In genomic region chr1:169594391-169594790, GRCh38 we compare ENCODE assay signal across 14 cellular contexts. TPM values are rescaled to one million over a fixed set of nuclear protein-coding genes. Genes with fewer than 3 reads are reported as not detected.
DNase-seq lines count a peak whose midpoint lies in the region; ATAC-seq and FAIRE-seq lines count a peak whose summit lies in the region.
"Had no signal": no experiment of that assay in that cellular context is flagged by ENCODE, and none has a peak within 500 bp of the region (broad histone marks: within the 10 kb centered on the region; RNA-seq: fewer than 3 reads in every experiment).

No MANE protein-coding gene starts in this region.

- FAIRE-seq in GM18507 (lab: Jason Lieb, UNC) = peak; percentile 75
- FAIRE-seq: H54 had no signal

- ATAC-seq in GM19467 (IDR thresholded peaks at IDR 0.05; ENCODE audit: unreplicated experiment) = peak; percentile 56
- ATAC-seq in HG03175 (IDR thresholded peaks at IDR 0.05; ENCODE audit: unreplicated experiment) = peak; percentile 59
- ATAC-seq in activated naive CD8-positive, alpha-beta T cell treated with anti-CD3 and anti-CD28 coated beads, Interleukin-2, amount 10 ng/mL, durations not matched to agents 7 days and 5 days (ENCODE audit: low read depth) = peak; percentile 42
- no peak for ATAC-seq in HG03025 (IDR thresholded peaks at IDR 0.05; ENCODE audit: low FRiP score, unreplicated experiment)
- ATAC-seq: left cardiac atrium had no signal

- no peak overlapping the region for H3K27ac Mint-ChIP-seq in activated naive CD8-positive, alpha-beta T cell treated with anti-CD3 and anti-CD28 coated beads, Interleukin-2, amount 10 ng/mL, durations not matched to agents 7 days and 5 days

- DNase-seq in GM18507 (ENCODE audit: extremely low spot score, insufficient read length, low read depth) (no peak), cerebellum (ENCODE audit: low spot score) (no peak), GDM1 (lab: John Stamatoyannopoulos, UW) (no peak), NCI-H2171 (lab: John Stamatoyannopoulos, UW) (no peak)
- no peak for DNase-seq in activated naive CD8-positive, alpha-beta T cell treated with anti-CD3 and anti-CD28 coated beads, Interleukin-2, amount 10 ng/mL, durations not matched to agents 7 days and 5 days
- DNase-seq: foreskin melanocyte, left cardiac atrium had no signal

- POLR2A ChIA-PET in activated naive CD8-positive, alpha-beta T cell treated with anti-CD3 and anti-CD28 coated beads, Interleukin-2, amount 10 ng/mL, durations not matched to agents 7 days and 5 days (lab: Charles Lee) = no interaction called here

- H3K9me3 Mint-ChIP-seq in activated naive CD8-positive, alpha-beta T cell treated with anti-CD3 and anti-CD28 coated beads, Interleukin-2, amount 10 ng/mL, durations not matched to agents 7 days and 5 days = no peaks in the 10 kb centered on the region

- H3K36me3 Mint-ChIP-seq in activated naive CD8-positive, alpha-beta T cell treated with anti-CD3 and anti-CD28 coated beads, Interleukin-2, amount 10 ng/mL, durations not matched to agents 7 days and 5 days = no peaks in the 10 kb centered on the region

- peaks cover 4% of the 10 kb centered on the region for H3K27me3 Mint-ChIP-seq in activated naive CD8-positive, alpha-beta T cell treated with anti-CD3 and anti-CD28 coated beads, Interleukin-2, amount 10 ng/mL, durations not matched to agents 7 days and 5 days

- peak overlapping the region; percentile 23 for H3K4me3 Mint-ChIP-seq in activated naive CD8-positive, alpha-beta T cell treated with anti-CD3 and anti-CD28 coated beads, Interleukin-2, amount 10 ng/mL, durations not matched to agents 7 days and 5 days

- peaks cover 16% of the 10 kb centered on the region for H3K4me1 Mint-ChIP-seq in activated naive CD8-positive, alpha-beta T cell treated with anti-CD3 and anti-CD28 coated beads, Interleukin-2, amount 10 ng/mL, durations not matched to agents 7 days and 5 days

RNA-seq across cellular contexts. Expression of gene F5, which starts 8.1 kb away (rescaled TPM):
- total RNA-seq in activated naive CD8-positive, alpha-beta T cell treated with anti-CD3 and anti-CD28 coated beads, Interleukin-2, amount 10 ng/mL, durations not matched to agents 7 days and 5 days = 1 to 10 TPM in 1 of 2 experiments, under 1 TPM in 1; 0.99 to 1.3 TPM
- total RNA-seq in cerebellum = 0.18 TPM
- total RNA-seq: dermis microvascular lymphatic vessel endothelial cell, NCI-H460 had no signal

RNA-seq across cellular contexts. Expression of gene SELP, which starts 35.5 kb away (rescaled TPM):
- under 1 TPM; 0.45 to 0.83 TPM for total RNA-seq in activated naive CD8-positive, alpha-beta T cell treated with anti-CD3 and anti-CD28 coated beads, Interleukin-2, amount 10 ng/mL, durations not matched to agents 7 days and 5 days
- 0.27 TPM for total RNA-seq in cerebellum
- total RNA-seq: NCI-H460, smooth muscle cell had no signal
